Comparison of ENCODE assay signal across 20 cellular contexts in the genomic region with DNA sequence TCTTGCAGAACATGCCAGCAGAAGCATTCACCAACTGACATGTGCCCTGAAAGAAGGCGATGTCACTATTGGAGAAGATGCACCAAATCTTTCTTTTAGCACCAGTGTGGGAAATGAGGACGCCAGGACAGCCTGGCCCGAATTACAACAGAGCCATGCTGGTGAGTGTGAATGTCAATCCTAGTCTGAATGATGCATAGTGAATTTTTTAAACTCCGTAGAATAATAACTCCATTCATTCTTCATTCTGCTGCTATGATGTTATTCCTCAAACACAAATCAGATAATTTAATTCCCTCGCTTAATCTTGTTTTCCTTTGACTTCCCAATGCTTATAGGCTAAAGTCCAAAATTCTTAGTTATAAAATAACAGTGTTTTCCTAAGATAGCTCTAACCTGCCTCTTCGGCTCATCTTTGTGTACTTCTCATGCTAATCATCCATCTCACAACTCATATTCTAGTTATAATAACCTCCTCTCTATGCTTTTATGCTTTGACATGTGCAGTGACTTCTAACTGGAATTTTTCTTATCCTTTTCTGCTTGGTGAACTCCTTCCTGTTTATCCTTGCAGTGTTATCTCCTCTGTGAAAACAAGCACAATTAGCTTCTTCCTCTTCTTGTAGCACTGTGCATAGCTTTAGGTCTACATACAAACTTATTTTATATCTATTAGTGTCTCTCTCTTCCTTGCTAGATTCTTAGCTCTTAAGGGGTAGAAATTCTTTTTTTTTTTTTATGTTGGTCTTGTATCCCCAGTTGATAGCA. TPM values are rescaled to one million over a fixed set of nuclear protein-coding genes. Genes with fewer than 3 reads are reported as not detected.
DNase-seq lines count a peak whose midpoint lies in the region; ATAC-seq and TF ChIP-seq lines count a peak whose summit lies in the region.
"Had no signal": no experiment of that assay in that cellular context is flagged by ENCODE, and none has a peak within 500 bp of the region (broad histone marks: within the 10 kb centered on the region; RNA-seq: fewer than 3 reads in every experiment).

No MANE protein-coding gene starts in this region.

- H3K4me3 Mint-ChIP-seq in IgD-negative memory B cell (peak overlapping the region in 2 of 4 donors; percentile 7 to 93), WTC11 (no peak overlapping the region), chondrocyte (ENCODE audit: unreplicated experiment) (no peak overlapping the region)
- H3K4me3 Mint-ChIP-seq: activated naive CD8-positive, alpha-beta T cell; activated T-cell treated with anti-CD3 and anti-CD28 coated beads, Interleukin-2, amount 50 U/mL, for 24 hours had no signal

- H3K36me3 ChIP-seq in BLaER1: peaks cover 24% of the 10 kb centered on the region
- H3K36me3 ChIP-seq in lower lobe of right lung: peaks cover 48% of the 10 kb centered on the region
- H3K36me3 ChIP-seq: ovary had no signal

- 0 out of 2 replicates have a peak overlapping the region, but pooled peaks have one; percentile 72 for H3K9ac ChIP-seq in BLaER1

- H3K36me3 Mint-ChIP-seq in IgD-negative memory B cell (peaks cover 7% of the 10 kb centered on the region), WTC11 (no peaks in the 10 kb centered on the region), chondrocyte (ENCODE audit: low read depth) (peaks cover 10% of the 10 kb centered on the region)

- H3K27me3 Mint-ChIP-seq in IgD-negative memory B cell (no peaks in the 10 kb centered on the region), WTC11 (ENCODE audit: low read depth) (no peaks in the 10 kb centered on the region), chondrocyte (ENCODE audit: low read depth) (no peaks in the 10 kb centered on the region)
- H3K27me3 Mint-ChIP-seq: activated naive CD8-positive, alpha-beta T cell; activated T-cell treated with anti-CD3 and anti-CD28 coated beads, Interleukin-2, amount 50 U/mL, for 24 hours had no signal

- POLR2A ChIA-PET in WTC11 (lab: Charles Lee): no interaction called here

- peak overlapping the region in 2 of 3 donors; percentile 21 to 65 for H3K27ac Mint-ChIP-seq in IgD-negative memory B cell
- H3K27ac Mint-ChIP-seq in WTC11: peak overlapping the region; percentile 43; the same call in 1 of the 2 replicates
- no peak overlapping the region for H3K27ac Mint-ChIP-seq in chondrocyte (ENCODE audit: unreplicated experiment)
- H3K27ac Mint-ChIP-seq: activated T-cell treated with anti-CD3 and anti-CD28 coated beads, Interleukin-2, amount 50 U/mL, for 24 hours had no signal

- H3K4me3 ChIP-seq in BLaER1 (no peak overlapping the region), lower lobe of right lung (no peak overlapping the region)
- H3K4me3 ChIP-seq: esophagus squamous epithelium, ovary, sigmoid colon, suprapubic skin had no signal

- H3K27ac ChIP-seq in BLaER1 (peak overlapping the region; percentile 87), lower lobe of right lung (peak overlapping the region; percentile 67)
- H3K27ac ChIP-seq: esophagus squamous epithelium, ovary, sigmoid colon, suprapubic skin had no signal

- CTCF ChIA-PET in WTC11 (lab: Charles Lee): interaction anchor here (0.6 to 0.8 kb wide), 2 partner anchors 14 to 804 kb away, joined by 3 read pairs; no protein-coding TSS in a partner anchor

- ATAC-seq in WTC11 (no peak), lower lobe of right lung (no peak), HG02981 (IDR thresholded peaks at IDR 0.05; ENCODE audit: unreplicated experiment) (no peak), HG03354 (IDR thresholded peaks at IDR 0.05; ENCODE audit: poor library complexity, severe bottlenecking, unreplicated experiment) (no peak)

- TF ChIP-seq CTCF in WTC11 (IDR thresholded peaks at IDR 0.05) (no peak), lower lobe of right lung (IDR thresholded peaks at IDR 0.05) (no peak), chondrocyte (IDR thresholded peaks at IDR 0.05) (no peak)

- intact Hi-C loops in lower lobe of right lung (cut with DNase I): no loop called here

- H4K20me1 ChIP-seq in BLaER1: no peaks in the 10 kb centered on the region

- peak overlapping the region; percentile 92 for H3K4me2 ChIP-seq in BLaER1

- no peaks in the 10 kb centered on the region for H3K9me3 Mint-ChIP-seq in IgD-negative memory B cell
- H3K9me3 Mint-ChIP-seq in WTC11: no peaks in the 10 kb centered on the region
- H3K9me3 Mint-ChIP-seq in chondrocyte (ENCODE audit: low read depth): no peaks in the 10 kb centered on the region
- H3K9me3 Mint-ChIP-seq: activated T-cell treated with anti-CD3 and anti-CD28 coated beads, Interleukin-2, amount 50 U/mL, for 24 hours had no signal

- H3K9me3 ChIP-seq in BLaER1 (no peaks in the 10 kb centered on the region), lower lobe of right lung (no peaks in the 10 kb centered on the region)
- H3K9me3 ChIP-seq: esophagus squamous epithelium, heart left ventricle, ovary, sigmoid colon, suprapubic skin had no signal

- H3K4me1 Mint-ChIP-seq in IgD-negative memory B cell (peaks cover 28 to 32% (median 32%) of the 10 kb centered on the region in 3 donors), WTC11 (peaks cover 19% of the 10 kb centered on the region), chondrocyte (ENCODE audit: low read depth) (peaks cover 67% of the 10 kb centered on the region)

- H3K4me1 ChIP-seq in BLaER1 (peaks cover 56% of the 10 kb centered on the region), lower lobe of right lung (peaks cover 57% of the 10 kb centered on the region)

- H3K27me3 ChIP-seq in BLaER1 (no peaks in the 10 kb centered on the region), lower lobe of right lung (ENCODE audit: low read depth) (no peaks in the 10 kb centered on the region)
- H3K27me3 ChIP-seq: esophagus squamous epithelium, heart left ventricle, ovary, sigmoid colon, suprapubic skin had no signal

- DNase-seq in WTC11 (ENCODE audit: low spot score): no peak
- no peak for DNase-seq in lower lobe of right lung
- DNase-seq in MV-4-11 (lab: John Stamatoyannopoulos, UW): no peak
- DNase-seq in chondrocyte (ENCODE audit: low spot score): no peak
- DNase-seq: activated CD4-positive, alpha-beta T cell treated with anti-CD3 and anti-CD28 coated beads, Interleukin-2, amount 50 U/mL, for 4 hours; activated T-cell treated with anti-CD3 and anti-CD28 coated beads, Interleukin-2, amount 50 U/mL, for 24 hours; esophagus squamous epithelium; heart left ventricle; NCI-H1436 treated with DMSO at 0.1 percent for 48 hours; NCI-H345; ovary; SHP77; sigmoid colon; stimulated activated CD4-positive, alpha-beta T cell treated with anti-CD3 and anti-CD28 coated beads, Interleukin-2, amount 100 ng/mL, for 24 hours had no signal

TF ChIP-seq in WTC11, 78 proteins besides CTCF, POLR2A, EP300 and RAD21:
- TF ChIP-seq ZNF671 (CRISPR knock-in tag; IDR thresholded peaks at IDR 0.05) (no peak), KAT7 (CRISPR knock-in tag; IDR thresholded peaks at IDR 0.05; ENCODE audit: borderline replicate concordance) (no peak), ATF1 (CRISPR knock-in tag; IDR thresholded peaks at IDR 0.05) (no peak), ZNF219 (CRISPR knock-in tag; IDR thresholded peaks at IDR 0.05; ENCODE audit: borderline replicate concordance) (no peak), NFYB (CRISPR knock-in tag; conservative IDR thresholded peaks at IDR 0.05; ENCODE audit: low read depth) (no peak), FOXK1 (CRISPR knock-in tag; IDR thresholded peaks at IDR 0.05) (no peak)
- TF ChIP-seq, protein P1, sequence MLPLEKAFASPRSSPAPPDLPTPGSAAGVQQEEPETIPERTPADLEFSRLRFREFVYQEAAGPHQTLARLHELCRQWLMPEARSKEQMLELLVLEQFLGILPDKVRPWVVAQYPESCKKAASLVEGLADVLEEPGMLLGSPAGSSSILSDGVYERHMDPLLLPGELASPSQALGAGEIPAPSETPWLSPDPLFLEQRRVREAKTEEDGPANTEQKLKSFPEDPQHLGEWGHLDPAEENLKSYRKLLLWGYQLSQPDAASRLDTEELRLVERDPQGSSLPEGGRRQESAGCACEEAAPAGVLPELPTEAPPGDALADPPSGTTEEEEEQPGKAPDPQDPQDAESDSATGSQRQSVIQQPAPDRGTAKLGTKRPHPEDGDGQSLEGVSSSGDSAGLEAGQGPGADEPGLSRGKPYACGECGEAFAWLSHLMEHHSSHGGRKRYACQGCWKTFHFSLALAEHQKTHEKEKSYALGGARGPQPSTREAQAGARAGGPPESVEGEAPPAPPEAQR (CRISPR knock-in tag; IDR thresholded peaks at IDR 0.05): no peak
- TF ChIP-seq, protein P2, sequence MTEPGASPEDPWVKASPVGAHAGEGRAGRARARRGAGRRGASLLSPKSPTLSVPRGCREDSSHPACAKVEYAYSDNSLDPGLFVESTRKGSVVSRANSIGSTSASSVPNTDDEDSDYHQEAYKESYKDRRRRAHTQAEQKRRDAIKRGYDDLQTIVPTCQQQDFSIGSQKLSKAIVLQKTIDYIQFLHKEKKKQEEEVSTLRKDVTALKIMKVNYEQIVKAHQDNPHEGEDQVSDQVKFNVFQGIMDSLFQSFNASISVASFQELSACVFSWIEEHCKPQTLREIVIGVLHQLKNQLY (CRISPR knock-in tag; IDR thresholded peaks at IDR 0.05): no peak
- TF ChIP-seq, protein P3, sequence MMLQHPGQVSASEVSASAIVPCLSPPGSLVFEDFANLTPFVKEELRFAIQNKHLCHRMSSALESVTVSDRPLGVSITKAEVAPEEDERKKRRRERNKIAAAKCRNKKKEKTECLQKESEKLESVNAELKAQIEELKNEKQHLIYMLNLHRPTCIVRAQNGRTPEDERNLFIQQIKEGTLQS (CRISPR knock-in tag; conservative IDR thresholded peaks at IDR 0.05): no peak
- TF ChIP-seq, protein P4, sequence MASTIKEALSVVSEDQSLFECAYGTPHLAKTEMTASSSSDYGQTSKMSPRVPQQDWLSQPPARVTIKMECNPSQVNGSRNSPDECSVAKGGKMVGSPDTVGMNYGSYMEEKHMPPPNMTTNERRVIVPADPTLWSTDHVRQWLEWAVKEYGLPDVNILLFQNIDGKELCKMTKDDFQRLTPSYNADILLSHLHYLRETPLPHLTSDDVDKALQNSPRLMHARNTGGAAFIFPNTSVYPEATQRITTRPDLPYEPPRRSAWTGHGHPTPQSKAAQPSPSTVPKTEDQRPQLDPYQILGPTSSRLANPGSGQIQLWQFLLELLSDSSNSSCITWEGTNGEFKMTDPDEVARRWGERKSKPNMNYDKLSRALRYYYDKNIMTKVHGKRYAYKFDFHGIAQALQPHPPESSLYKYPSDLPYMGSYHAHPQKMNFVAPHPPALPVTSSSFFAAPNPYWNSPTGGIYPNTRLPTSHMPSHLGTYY (CRISPR knock-in tag; IDR thresholded peaks at IDR 0.05): no peak
TF ChIP-seq in WTC11: peak in this region for 0.

RNA-seq across cellular contexts. Expression of a gene that starts 14.4 kb away (rescaled TPM):
- polyA plus RNA-seq in IgD-negative memory B cell: 28.5 TPM
- total RNA-seq in WTC11 (2021) (33.6 to 44.3 TPM (median 42.4 TPM) in 3 replicates), lower lobe of right lung (92.7 TPM), chondrocyte (19.8 to 26.5 TPM (median 24.9 TPM) in 3 replicates)

RNA-seq across cellular contexts. Expression of a gene that starts 15.2 kb away (rescaled TPM):
- polyA plus RNA-seq in IgD-negative memory B cell: 18.5 TPM
- 89.6 to 94.7 TPM (median 90.3 TPM) in 3 replicates for total RNA-seq in WTC11 (2021)
- total RNA-seq in lower lobe of right lung: 106 TPM
- total RNA-seq in chondrocyte: 101 to 109 TPM (median 108 TPM) in 3 replicates
